Comparison of ENCODE assay signal across 8 cellular contexts in genomic region chr4:77076889-77077635, GRCh38. TPM values are rescaled to one million over a fixed set of nuclear protein-coding genes. Genes with fewer than 3 reads are reported as not detected.
DNase-seq lines count a peak whose midpoint lies in the region; ATAC-seq and TF ChIP-seq lines count a peak whose summit lies in the region.

No MANE protein-coding gene starts in this region.

- POLR2A ChIA-PET in AG04450 (lab: Yijun Ruan, JAX): interaction anchor here (0.6 to 1.3 kb wide), 2 partner anchors 80 to 102 kb away, joined by 4 to 13 read pairs; partner anchors contain the start of gene CCNG2
- POLR2A ChIA-PET in naive thymus-derived CD8-positive, alpha-beta T cell (lab: Charles Lee): interaction anchor here (0.6 to 3.9 kb wide), 9 partner anchors 9 to 128 kb away, joined by 3 to 44 read pairs (median 5); partner anchors contain the start of genes CCNG2 and SEPTIN11

- H3K9ac ChIP-seq in KMS-11: peak overlapping the region; percentile 97

- H4K20me1 ChIP-seq in KMS-11 (ENCODE audit: insufficient read depth): peaks cover 26% of the 10 kb centered on the region

- peak overlapping the region; percentile 68 for H3K4me2 ChIP-seq in KMS-11

- no peak for ATAC-seq in naive thymus-derived CD8-positive, alpha-beta T cell
- ATAC-seq in GM18909 (IDR thresholded peaks at IDR 0.05; ENCODE audit: poor library complexity, unreplicated experiment): no peak

- H3K4me3 ChIP-seq in AG04450 (ENCODE audit: low read depth, low read length) (peak overlapping the region; percentile 82), KMS-11 (IDR thresholded peaks at IDR 0.05; ENCODE audit: insufficient read depth, low read depth, low read length) (peak overlapping the region; percentile 91), cardiac fibroblast (replicated peaks in 1 of 2; ENCODE audit: low read depth in 2 of 2, low read length in 2 of 2) (peak overlapping the region; percentile 66 to 84)

- peak overlapping the region in 7 of 10 donors; percentile 93 to 100 (median 99) for H3K4me3 Mint-ChIP-seq in naive thymus-derived CD8-positive, alpha-beta T cell

- H3K9me3 Mint-ChIP-seq in naive thymus-derived CD8-positive, alpha-beta T cell: peaks cover 0 to 2% (median 0%) of the 10 kb centered on the region in 9 donors

- CTCF ChIA-PET in AG04450 (lab: Charles Lee): interaction anchor here (0.8 to 2.0 kb wide), 3 partner anchors 18 to 572 kb away, joined by 3 to 10 read pairs (median 4); no protein-coding TSS in a partner anchor

- H3K9me3 ChIP-seq in AG04450 (ENCODE audit: control insufficient read depth, insufficient read depth, low read length): no peaks in the 10 kb centered on the region; the same call in 1 of the 2 replicates

- no peaks in the 10 kb centered on the region for H3K36me3 ChIP-seq in KMS-11 (ENCODE audit: insufficient read depth)

- H3K27ac Mint-ChIP-seq in naive thymus-derived CD8-positive, alpha-beta T cell: peak overlapping the region in 6 of 10 donors; percentile 100

- no peak overlapping the region for H3K27ac ChIP-seq in AG04450 (ENCODE audit: low read depth, low read length)
- H3K27ac ChIP-seq in KMS-11: peak overlapping the region; percentile 90

- H3K27me3 ChIP-seq in AG04450 (ENCODE audit: control insufficient read depth, insufficient read depth, low read length): no peaks in the 10 kb centered on the region
- no peaks in the 10 kb centered on the region for H3K27me3 ChIP-seq in KMS-11 (ENCODE audit: insufficient read depth, low read depth)

- peaks cover 0 to 7% (median 0%) of the 10 kb centered on the region in 3 donors for H3K36me3 Mint-ChIP-seq in naive thymus-derived CD8-positive, alpha-beta T cell

- H3K27me3 Mint-ChIP-seq in naive thymus-derived CD8-positive, alpha-beta T cell: peaks cover 0 to 9% (median 0%) of the 10 kb centered on the region in 5 donors

- TF ChIP-seq CTCF in AG04450 (IDR thresholded peaks at IDR 0.05; ENCODE audit: low read depth, low read length): no peak
- TF ChIP-seq CTCF in KMS-11 (conservative IDR thresholded peaks at IDR 0.05; ENCODE audit: low read depth, low read length): no peak
- TF ChIP-seq CTCF in cardiac fibroblast (IDR thresholded peaks at IDR 0.05; ENCODE audit: low read depth, low read length): no peak

- DNase-seq in AG04450 (ENCODE audit: low read depth, low spot score): no peak
- DNase-seq in cardiac fibroblast (ENCODE audit: low read depth in 2 of 2): no peak
- DNase-seq in naive thymus-derived CD8-positive, alpha-beta T cell: peak in 3 of 10 donors; percentile 9 to 23 (median 14)
- DNase-seq in NCI-H1694 treated with DMSO at 0.1 percent for 48 hours (lab: John Stamatoyannopoulos, UW): no peak
- DNase-seq in NOMO-1 treated with dmso at 0.1 percent for 144 hours (lab: John Stamatoyannopoulos, UW; ENCODE audit: unreplicated experiment): no peak
- DNase-seq in AG08396 (ENCODE audit: low spot score): no peak

- peak overlapping the region; percentile 69 for H2AFZ ChIP-seq in KMS-11 (ENCODE audit: low read depth)

- peaks cover 33% of the 10 kb centered on the region for H3K4me1 ChIP-seq in KMS-11 (ENCODE audit: low read depth, poor library complexity, severe bottlenecking)

- peaks cover 22 to 43% (median 39%) of the 10 kb centered on the region in 4 donors for H3K4me1 Mint-ChIP-seq in naive thymus-derived CD8-positive, alpha-beta T cell

- peaks cover 33% of the 10 kb centered on the region for H3K79me2 ChIP-seq in KMS-11 (ENCODE audit: insufficient read depth, low read depth)

RNA-seq across cellular contexts. Expression of gene CCNI, which starts 1.3 kb away (rescaled TPM):
- polyA plus RNA-seq in AG04450 (2011; rRNA removed): 178 and 226 TPM in 2 replicates
- 623 and 647 TPM in 2 replicates for polyA minus RNA-seq in AG04450 (2011; rRNA and poly(A)+ RNA removed)
- 100 to 1,000 TPM; 309 to 315 TPM for total RNA-seq in naive thymus-derived CD8-positive, alpha-beta T cell
- 100 to 1,000 TPM; 304 to 350 (median 348) TPM for polyA plus RNA-seq in naive thymus-derived CD8-positive, alpha-beta T cell
